ENCODE assay signal across 2 cellular contexts in genomic region chr4:128465523-128465922, GRCh38.
TF ChIP-seq lines count a peak whose summit lies in the region.

No MANE protein-coding gene starts in this region.

TF ChIP-seq in A549, 52 proteins besides CTCF, POLR2A, EP300 and RAD21:
- TF ChIP-seq KDM1A (IDR thresholded peaks at IDR 0.05; ENCODE audit: low read depth) (no peak), CEBPB (IDR thresholded peaks at IDR 0.05) (no peak), HOXA7 (CRISPR knock-in tag; IDR thresholded peaks at IDR 0.05) (no peak), PBX3 (IDR thresholded peaks at IDR 0.05) (no peak), SMC3 (IDR thresholded peaks at IDR 0.05) (no peak), RARB (CRISPR knock-in tag; IDR thresholded peaks at IDR 0.05) (no peak), KDM5A (IDR thresholded peaks at IDR 0.05) (no peak), HOXB13 (CRISPR knock-in tag; IDR thresholded peaks at IDR 0.05; ENCODE audit: low read depth) (no peak), MAZ (IDR thresholded peaks at IDR 0.05; ENCODE audit: borderline replicate concordance, low read depth, low read length) (no peak), TFCP2L1 (CRISPR knock-in tag; IDR thresholded peaks at IDR 0.05) (no peak), HDAC2 (IDR thresholded peaks at IDR 0.05) (no peak), FOSL2 (IDR thresholded peaks at IDR 0.05) (no peak), FOSL2 (CRISPR knock-in tag; IDR thresholded peaks at IDR 0.05) (no peak), GATA3 (IDR thresholded peaks at IDR 0.05; ENCODE audit: borderline replicate concordance) (no peak), MYC (IDR thresholded peaks at IDR 0.05; ENCODE audit: borderline replicate concordance, low read length) (no peak), CHD2 (IDR thresholded peaks at IDR 0.05; ENCODE audit: low read length, partially characterized antibody) (no peak), NPAS2 (CRISPR knock-in tag; IDR thresholded peaks at IDR 0.05; ENCODE audit: borderline replicate concordance) (no peak), HEYL (CRISPR knock-in tag; IDR thresholded peaks at IDR 0.05) (no peak), ZC3H11A (IDR thresholded peaks at IDR 0.05) (no peak), NFE2L2 (conservative IDR thresholded peaks at IDR 0.05; ENCODE audit: low read length) (no peak), HES2 (IDR thresholded peaks at IDR 0.05) (no peak)

TF ChIP-seq in K562, 482 proteins besides CTCF, POLR2A, EP300 and RAD21:
- no peak for TF ChIP-seq MYC (IDR thresholded peaks at IDR 0.05; ENCODE audit: low read depth, low read length)
- no peak for TF ChIP-seq MYC (CRISPR knock-in tag; IDR thresholded peaks at IDR 0.05; ENCODE audit: borderline replicate concordance, low read depth)
- TF ChIP-seq GATAD2B (IDR thresholded peaks at IDR 0.05; ENCODE audit: borderline replicate concordance): 0 out of 2 replicates have a peak, but pooled peaks have one; percentile 31
- TF ChIP-seq DACH1 (IDR thresholded peaks at IDR 0.05; ENCODE audit: partially characterized antibody): peak; percentile 95
- TF ChIP-seq ZNF239 (CRISPR knock-in tag; IDR thresholded peaks at IDR 0.05): no peak
TF ChIP-seq in K562: peak in this region for 2.
